Comparison of ENCODE assay signal across 8 cellular contexts in genomic region chr2:165874445-165875039, GRCh38.
DNase-seq lines count a peak whose midpoint lies in the region; ATAC-seq and TF ChIP-seq lines count a peak whose summit lies in the region.

No MANE protein-coding gene starts in this region.

- no TSS peak for BruUV-seq in PC-3 (replicated peaks; lab: Mats Ljungman, UMichigan)

- H3K4me3 ChIP-seq in heart left ventricle (no peak overlapping the region), right atrium auricular region (no peak overlapping the region), Karpas-422 (ENCODE audit: low read length) (peak overlapping the region; percentile 57), PC-3 (ENCODE audit: low read length) (peak overlapping the region; percentile 31), right lobe of liver (no peak overlapping the region), vagina (no peak overlapping the region)

- H3K9ac ChIP-seq in Karpas-422 (ENCODE audit: low read length) (peak overlapping the region; percentile 51), PC-3 (ENCODE audit: low read length) (no peak overlapping the region; the same call in 1 of the 2 replicates)

- peak overlapping the region; percentile 72 for H3K4me2 ChIP-seq in Karpas-422 (ENCODE audit: low read depth, low read length, poor library complexity, severe bottlenecking)
- H3K4me2 ChIP-seq in PC-3 (ENCODE audit: low read length): peak overlapping the region; percentile 69

- H3F3A ChIP-seq in PC-3 (ENCODE audit: low read length, unreplicated experiment): no peaks in the 10 kb centered on the region

- H3K4me1 ChIP-seq in heart left ventricle (peaks cover 0 to 18% (median 0%) of the 10 kb centered on the region in 12 donors), right atrium auricular region (peaks cover 0 to 2% of the 10 kb centered on the region in 2 donors), Karpas-422 (ENCODE audit: low read length) (peaks cover 10% of the 10 kb centered on the region), PC-3 (ENCODE audit: insufficient read depth, low read length) (peaks cover 10% of the 10 kb centered on the region), right lobe of liver (no peaks in the 10 kb centered on the region), vagina (no peaks in the 10 kb centered on the region)

- H2AFZ ChIP-seq in Karpas-422 (ENCODE audit: low read length) (peak overlapping the region; percentile 90), PC-3 (ENCODE audit: low read length) (peak overlapping the region; percentile 71)

- H4K20me1 ChIP-seq in Karpas-422 (ENCODE audit: insufficient read depth, low read depth, low read length): no peaks in the 10 kb centered on the region
- no peaks in the 10 kb centered on the region for H4K20me1 ChIP-seq in PC-3 (ENCODE audit: low read length)

- intact Hi-C loops in heart left ventricle (cut with DNase I): loop anchor here (1.0 to 10.0 kb wide), 5 partner anchors 472 to 860 kb away; no protein-coding TSS in a partner anchor
- intact Hi-C loops in PC-3 (cut with micrococcal nuclease): loop anchor here (1.0 to 10.0 kb wide), 10 partner anchors 80 to 820 kb away; partner anchors contain the start of genes GALNT3 and SCN2A
- intact Hi-C loops in right lobe of liver (cut with DNase I): no loop called here
- intact Hi-C loops in vagina (cut with DNase I): no loop called here

- no peak overlapping the region for H3K27ac ChIP-seq in heart left ventricle
- H3K27ac ChIP-seq in right atrium auricular region: no peak overlapping the region
- H3K27ac ChIP-seq in Karpas-422 (ENCODE audit: low read length): peak overlapping the region; percentile 73
- no peak overlapping the region for H3K27ac ChIP-seq in PC-3 (ENCODE audit: low read length)
- H3K27ac ChIP-seq in right lobe of liver: no peak overlapping the region
- H3K27ac ChIP-seq in vagina: no peak overlapping the region

- H3K36me3 ChIP-seq in heart left ventricle: peaks cover 0 to 64% (median 24%) of the 10 kb centered on the region in 9 donors
- H3K36me3 ChIP-seq in right atrium auricular region: peaks cover 9% of the 10 kb centered on the region
- H3K36me3 ChIP-seq in Karpas-422 (ENCODE audit: insufficient read depth, low read length): peaks cover 2% of the 10 kb centered on the region; the same call in 1 of the 2 replicates
- no peaks in the 10 kb centered on the region for H3K36me3 ChIP-seq in PC-3 (ENCODE audit: low read depth, low read length)
- peaks cover 0 to 3% (median 0%) of the 10 kb centered on the region in 4 donors for H3K36me3 ChIP-seq in right lobe of liver
- H3K36me3 ChIP-seq in vagina: peaks cover 0 to 22% of the 10 kb centered on the region in 2 donors

- ATAC-seq in heart left ventricle (peak in 3 of 4 donors; percentile 42 to 71 (median 63)), PC-3 (peak; percentile 94), right lobe of liver (peak; percentile 80 to 96 (median 87))

- TF ChIP-seq CTCF in heart left ventricle (IDR thresholded peaks at IDR 0.05) (peak; percentile 34 to 78 (median 62)), right atrium auricular region (IDR thresholded peaks at IDR 0.05) (peak in 1 of 2 donors; percentile 70), PC-3 (conservative IDR thresholded peaks at IDR 0.05; ENCODE audit: low read depth, low read length) (peak; percentile 96), right lobe of liver (IDR thresholded peaks at IDR 0.05) (peak; percentile 56 to 67 (median 65)), vagina (IDR thresholded peaks at IDR 0.05) (peak; percentile 12 to 64 (median 55))

- H3K27me3 ChIP-seq in heart left ventricle (no peaks in the 10 kb centered on the region), right atrium auricular region (no peaks in the 10 kb centered on the region), Karpas-422 (ENCODE audit: low read length) (no peaks in the 10 kb centered on the region), PC-3 (ENCODE audit: low read length) (no peaks in the 10 kb centered on the region), right lobe of liver (no peaks in the 10 kb centered on the region), vagina (no peaks in the 10 kb centered on the region)

- no peaks in the 10 kb centered on the region for H3K79me2 ChIP-seq in Karpas-422 (ENCODE audit: low read length)
- no peaks in the 10 kb centered on the region for H3K79me2 ChIP-seq in PC-3 (ENCODE audit: low read length)

- 49 to 54% (median 50%) methylated on average over 3 of the region's 3 CpGs for WGBS in heart left ventricle, 4 donors
- WGBS in right lobe of liver (ENCODE audit: insufficient coverage, low coverage, low lambda C conversion rate, missing lambda C conversion rate): 23% methylated on average over 3 of the region's 3 CpGs

- H3K9me3 ChIP-seq in heart left ventricle: peaks cover 0 to 8% (median 0%) of the 10 kb centered on the region in 12 donors
- no peaks in the 10 kb centered on the region for H3K9me3 ChIP-seq in right atrium auricular region
- no peaks in the 10 kb centered on the region for H3K9me3 ChIP-seq in Karpas-422 (ENCODE audit: low read length)
- no peaks in the 10 kb centered on the region for H3K9me3 ChIP-seq in PC-3 (ENCODE audit: low read length)
- H3K9me3 ChIP-seq in right lobe of liver: no peaks in the 10 kb centered on the region
- H3K9me3 ChIP-seq in vagina: no peaks in the 10 kb centered on the region

- POLR2A ChIA-PET in PC-3 (lab: Charles Lee; ENCODE audit: unreplicated experiment): no interaction called here

- DNase-seq in heart left ventricle (no peak), right atrium auricular region (ENCODE audit: low spot score) (no peak), HCEC 1CT (peak; percentile 73), Karpas-422 (peak; percentile 94), PC-3 (peak; percentile 93), cerebellar cortex (ENCODE audit: low spot score) (peak; percentile 74), right lobe of liver (no peak), vagina (ENCODE audit: extremely low spot score in 2 of 2) (no peak)

- TF ChIP-seq POLR2A in heart left ventricle (IDR thresholded peaks at IDR 0.05): no peak
- TF ChIP-seq POLR2A in right lobe of liver (IDR thresholded peaks at IDR 0.05): no peak
- TF ChIP-seq POLR2A in vagina (IDR thresholded peaks at IDR 0.05): no peak

- CTCF ChIA-PET in PC-3 (lab: Charles Lee): interaction anchor here (0.6 to 1.5 kb wide), 30 partner anchors 14 to 826 kb away, joined by 3 to 24 read pairs (median 4); partner anchors contain the start of genes CSRNP3, GALNT3, SCN1A and SCN3A

- H3K9me2 ChIP-seq in Karpas-422 (replicated peaks; ENCODE audit: insufficient read depth, low read length) (no peaks in the 10 kb centered on the region), PC-3 (replicated peaks; ENCODE audit: low read length) (no peaks in the 10 kb centered on the region)

Comparison
In these comparisons a context has a peak if more than half of its experiments do, and no peak if none do; other contexts are left out.
1. DNase-seq: peak in HCEC 1CT (single experiment), Karpas-422 (single experiment), PC-3 (single experiment) and cerebellar cortex (single experiment); none in heart left ventricle (0 of 5), right atrium auricular region (single experiment), right lobe of liver (0 of 3) and vagina (0 of 2).
2. H3K4me3 ChIP-seq: peak in Karpas-422 (single experiment) and PC-3 (single experiment); none in heart left ventricle (0 of 12), right atrium auricular region (0 of 2), right lobe of liver (0 of 3) and vagina (0 of 2).
3. intact Hi-C loops: an anchor here in heart left ventricle (1.0 to 10.0 kb wide) and PC-3 (1.0 to 10.0 kb wide); none called in right lobe of liver and vagina.
4. Peak in every context shown above with its lines, with median percentiles within 50 percentile points of each other: ATAC-seq.